ENCODE assay signal across 1 cellular context in the genomic region with DNA sequence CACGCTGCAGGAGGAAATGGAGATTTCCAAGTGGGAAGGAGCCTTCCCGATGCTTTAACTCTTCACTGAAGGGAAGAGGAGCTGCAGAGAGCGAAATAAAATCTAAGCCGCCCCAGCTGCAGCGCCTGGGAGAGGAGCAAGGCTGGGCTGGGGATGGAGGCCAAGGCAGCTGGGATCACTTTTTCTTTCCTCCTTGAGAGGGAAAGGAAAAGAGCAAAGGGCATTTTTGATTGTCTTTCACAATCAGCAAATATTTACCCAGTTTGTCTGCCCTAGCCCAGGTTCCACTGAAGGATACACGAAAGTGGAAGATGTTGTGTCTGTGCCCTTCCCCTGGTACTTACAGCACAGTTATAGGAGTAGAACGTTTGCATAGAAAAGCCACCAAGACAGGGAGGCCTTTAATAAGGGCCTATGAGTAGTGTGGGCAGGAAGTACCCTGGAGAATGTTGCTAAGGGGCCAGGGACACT.
TF ChIP-seq lines count a peak whose summit lies in the region.

No MANE protein-coding gene starts in this region.

TF ChIP-seq in HepG2, 621 proteins besides CTCF, POLR2A, EP300 and RAD21 (continued from another document and continues in another):
- TF ChIP-seq, protein P1, sequence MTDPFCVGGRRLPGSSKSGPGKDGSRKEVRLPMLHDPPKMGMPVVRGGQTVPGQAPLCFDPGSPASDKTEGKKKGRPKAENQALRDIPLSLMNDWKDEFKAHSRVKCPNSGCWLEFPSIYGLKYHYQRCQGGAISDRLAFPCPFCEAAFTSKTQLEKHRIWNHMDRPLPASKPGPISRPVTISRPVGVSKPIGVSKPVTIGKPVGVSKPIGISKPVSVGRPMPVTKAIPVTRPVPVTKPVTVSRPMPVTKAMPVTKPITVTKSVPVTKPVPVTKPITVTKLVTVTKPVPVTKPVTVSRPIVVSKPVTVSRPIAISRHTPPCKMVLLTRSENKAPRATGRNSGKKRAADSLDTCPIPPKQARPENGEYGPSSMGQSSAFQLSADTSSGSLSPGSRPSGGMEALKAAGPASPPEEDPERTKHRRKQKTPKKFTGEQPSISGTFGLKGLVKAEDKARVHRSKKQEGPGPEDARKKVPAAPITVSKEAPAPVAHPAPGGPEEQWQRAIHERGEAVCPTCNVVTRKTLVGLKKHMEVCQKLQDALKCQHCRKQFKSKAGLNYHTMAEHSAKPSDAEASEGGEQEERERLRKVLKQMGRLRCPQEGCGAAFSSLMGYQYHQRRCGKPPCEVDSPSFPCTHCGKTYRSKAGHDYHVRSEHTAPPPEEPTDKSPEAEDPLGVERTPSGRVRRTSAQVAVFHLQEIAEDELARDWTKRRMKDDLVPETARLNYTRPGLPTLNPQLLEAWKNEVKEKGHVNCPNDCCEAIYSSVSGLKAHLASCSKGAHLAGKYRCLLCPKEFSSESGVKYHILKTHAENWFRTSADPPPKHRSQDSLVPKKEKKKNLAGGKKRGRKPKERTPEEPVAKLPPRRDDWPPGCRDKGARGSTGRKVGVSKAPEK (CRISPR knock-in tag; IDR thresholded peaks at IDR 0.05; ENCODE audit: borderline replicate concordance): no peak
- TF ChIP-seq, protein P2, sequence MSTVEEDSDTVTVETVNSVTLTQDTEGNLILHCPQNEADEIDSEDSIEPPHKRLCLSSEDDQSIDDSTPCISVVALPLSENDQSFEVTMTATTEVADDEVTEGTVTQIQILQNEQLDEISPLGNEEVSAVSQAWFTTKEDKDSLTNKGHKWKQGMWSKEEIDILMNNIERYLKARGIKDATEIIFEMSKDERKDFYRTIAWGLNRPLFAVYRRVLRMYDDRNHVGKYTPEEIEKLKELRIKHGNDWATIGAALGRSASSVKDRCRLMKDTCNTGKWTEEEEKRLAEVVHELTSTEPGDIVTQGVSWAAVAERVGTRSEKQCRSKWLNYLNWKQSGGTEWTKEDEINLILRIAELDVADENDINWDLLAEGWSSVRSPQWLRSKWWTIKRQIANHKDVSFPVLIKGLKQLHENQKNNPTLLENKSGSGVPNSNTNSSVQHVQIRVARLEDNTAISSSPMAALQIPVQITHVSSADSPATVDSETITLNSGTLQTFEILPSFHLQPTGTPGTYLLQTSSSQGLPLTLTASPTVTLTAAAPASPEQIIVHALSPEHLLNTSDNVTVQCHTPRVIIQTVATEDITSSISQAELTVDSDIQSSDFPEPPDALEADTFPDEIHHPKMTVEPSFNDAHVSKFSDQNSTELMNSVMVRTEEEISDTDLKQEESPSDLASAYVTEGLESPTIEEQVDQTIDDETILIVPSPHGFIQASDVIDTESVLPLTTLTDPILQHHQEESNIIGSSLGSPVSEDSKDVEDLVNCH (CRISPR knock-in tag; IDR thresholded peaks at IDR 0.05): no peak
- TF ChIP-seq ZNF558 (CRISPR knock-in tag; IDR thresholded peaks at IDR 0.05; ENCODE audit: borderline replicate concordance) (no peak), RCOR2 (CRISPR knock-in tag; IDR thresholded peaks at IDR 0.05) (no peak), ZNF724P (CRISPR knock-in tag; IDR thresholded peaks at IDR 0.05; ENCODE audit: borderline replicate concordance) (no peak), ZNF788 (CRISPR knock-in tag; IDR thresholded peaks at IDR 0.05; ENCODE audit: borderline replicate concordance) (no peak), AHR (CRISPR knock-in tag; IDR thresholded peaks at IDR 0.05) (no peak), FOXA1 (IDR thresholded peaks at IDR 0.05) (no peak), FOXA1 (CRISPR knock-in tag; IDR thresholded peaks at IDR 0.05) (0 out of 2 replicates have a peak, but pooled peaks have one; percentile 48), ZSCAN25 (CRISPR knock-in tag; IDR thresholded peaks at IDR 0.05) (no peak), SOX6 (IDR thresholded peaks at IDR 0.05) (no peak), SOX6 (CRISPR knock-in tag; IDR thresholded peaks at IDR 0.05) (peak; percentile 60; the same call in 1 of the 2 replicates), ZNF333 (CRISPR knock-in tag; IDR thresholded peaks at IDR 0.05; ENCODE audit: borderline replicate concordance) (no peak), ARNTL (CRISPR knock-in tag; IDR thresholded peaks at IDR 0.05) (no peak), MTA1 (CRISPR knock-in tag; IDR thresholded peaks at IDR 0.05; ENCODE audit: borderline replicate concordance) (no peak), ZNF552 (CRISPR knock-in tag; IDR thresholded peaks at IDR 0.05; ENCODE audit: borderline replicate concordance) (no peak), MXI1 (IDR thresholded peaks at IDR 0.05; ENCODE audit: borderline replicate concordance, low read depth, low read length) (no peak), CEBPB (IDR thresholded peaks at IDR 0.05; ENCODE audit: borderline replicate concordance, low read depth, low read length) (peak; percentile 18; the same call in 1 of the 2 replicates), NCOR1 (IDR thresholded peaks at IDR 0.05; ENCODE audit: borderline replicate concordance, low read length) (0 out of 2 replicates have a peak, but pooled peaks have one; percentile 32), ZSCAN31 (CRISPR knock-in tag; IDR thresholded peaks at IDR 0.05; ENCODE audit: low read depth) (no peak), PATZ1 (CRISPR knock-in tag; IDR thresholded peaks at IDR 0.05) (0 out of 2 replicates have a peak, but pooled peaks have one; percentile 10), ZNF546 (CRISPR knock-in tag; conservative IDR thresholded peaks at IDR 0.05) (no peak), ZNF331 (CRISPR knock-in tag; IDR thresholded peaks at IDR 0.05) (no peak), ARID5B (CRISPR knock-in tag; IDR thresholded peaks at IDR 0.05) (peak; percentile 61), FOXJ3 (CRISPR knock-in tag; IDR thresholded peaks at IDR 0.05; ENCODE audit: borderline replicate concordance) (no peak), ZNF737 (CRISPR knock-in tag; IDR thresholded peaks at IDR 0.05; ENCODE audit: borderline replicate concordance) (no peak), ZSCAN9 (CRISPR knock-in tag; IDR thresholded peaks at IDR 0.05; ENCODE audit: borderline replicate concordance) (no peak), HNF4G (IDR thresholded peaks at IDR 0.05; ENCODE audit: borderline replicate concordance, low read depth, low read length) (peak; percentile 60; the same call in 1 of the 2 replicates), HNF4G (CRISPR knock-in tag; IDR thresholded peaks at IDR 0.05; ENCODE audit: borderline replicate concordance, low read depth) (no peak), YEATS2 (CRISPR knock-in tag; IDR thresholded peaks at IDR 0.05; ENCODE audit: borderline replicate concordance) (0 out of 2 replicates have a peak, but pooled peaks have one; percentile 28), ISX (CRISPR knock-in tag; conservative IDR thresholded peaks at IDR 0.05) (no peak), ASH2L (IDR thresholded peaks at IDR 0.05; ENCODE audit: insufficient read length, low read depth, low read length) (no peak), ZNF556 (CRISPR knock-in tag; IDR thresholded peaks at IDR 0.05; ENCODE audit: borderline replicate concordance) (0 out of 2 replicates have a peak, but pooled peaks have one; percentile 63), CREB1 (IDR thresholded peaks at IDR 0.05) (no peak), CREB1 (CRISPR knock-in tag; IDR thresholded peaks at IDR 0.05) (no peak), ZNF44 (CRISPR knock-in tag; IDR thresholded peaks at IDR 0.05) (no peak), ZGPAT (CRISPR knock-in tag; IDR thresholded peaks at IDR 0.05) (peak; percentile 41; the same call in 1 of the 2 replicates), SUZ12 (IDR thresholded peaks at IDR 0.05; ENCODE audit: low read depth, low read length) (no peak), LCORL (IDR thresholded peaks at IDR 0.05) (no peak), LCORL (CRISPR knock-in tag; IDR thresholded peaks at IDR 0.05) (0 out of 2 replicates have a peak, but pooled peaks have one; percentile 27), SKI (IDR thresholded peaks at IDR 0.05; ENCODE audit: partially characterized antibody) (peak; percentile 13), DNMT3B (CRISPR knock-in tag; conservative IDR thresholded peaks at IDR 0.05) (no peak), HDAC6 (IDR thresholded peaks at IDR 0.05; ENCODE audit: low read depth, low read length) (no peak), U2AF1 (optimal IDR thresholded peaks at IDR 0.05; ENCODE audit: low read depth, low read length) (no peak)
- TF ChIP-seq, protein P3, sequence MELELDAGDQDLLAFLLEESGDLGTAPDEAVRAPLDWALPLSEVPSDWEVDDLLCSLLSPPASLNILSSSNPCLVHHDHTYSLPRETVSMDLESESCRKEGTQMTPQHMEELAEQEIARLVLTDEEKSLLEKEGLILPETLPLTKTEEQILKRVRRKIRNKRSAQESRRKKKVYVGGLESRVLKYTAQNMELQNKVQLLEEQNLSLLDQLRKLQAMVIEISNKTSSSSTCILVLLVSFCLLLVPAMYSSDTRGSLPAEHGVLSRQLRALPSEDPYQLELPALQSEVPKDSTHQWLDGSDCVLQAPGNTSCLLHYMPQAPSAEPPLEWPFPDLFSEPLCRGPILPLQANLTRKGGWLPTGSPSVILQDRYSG (CRISPR knock-in tag; IDR thresholded peaks at IDR 0.05): no peak
- TF ChIP-seq, protein P4, sequence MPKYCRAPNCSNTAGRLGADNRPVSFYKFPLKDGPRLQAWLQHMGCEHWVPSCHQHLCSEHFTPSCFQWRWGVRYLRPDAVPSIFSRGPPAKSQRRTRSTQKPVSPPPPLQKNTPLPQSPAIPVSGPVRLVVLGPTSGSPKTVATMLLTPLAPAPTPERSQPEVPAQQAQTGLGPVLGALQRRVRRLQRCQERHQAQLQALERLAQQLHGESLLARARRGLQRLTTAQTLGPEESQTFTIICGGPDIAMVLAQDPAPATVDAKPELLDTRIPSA (CRISPR knock-in tag; IDR thresholded peaks at IDR 0.05; ENCODE audit: borderline replicate concordance): no peak
